Comparison of ENCODE assay signal across 15 cellular contexts in genomic region chr1:25804964-25805862, GRCh38. TPM values are rescaled to one million over a fixed set of nuclear protein-coding genes. Genes with fewer than 3 reads are reported as not detected.
DNase-seq lines count a peak whose midpoint lies in the region; ATAC-seq and TF ChIP-seq lines count a peak whose summit lies in the region.
"Had no signal": no experiment of that assay in that cellular context is flagged by ENCODE, and none has a peak within 500 bp of the region (broad histone marks: within the 10 kb centered on the region; RNA-seq: fewer than 3 reads in every experiment).

No MANE protein-coding gene starts in this region.

- H4K20me1 ChIP-seq in GM23248 (ENCODE audit: insufficient read depth), result no peaks in the 10 kb centered on the region

- no peak overlapping the region for H3K27ac Mint-ChIP-seq in Caco-2 (ENCODE audit: unreplicated experiment)
- H3K27ac Mint-ChIP-seq: activated naive CD8-positive, alpha-beta T cell treated with anti-CD3 and anti-CD28 coated beads for 36 hours; progenitor cell of endocrine pancreas had no signal

- DNase-seq in GM23248 (peak; percentile 22), body of pancreas (no peak), lung microvascular endothelial cell (ENCODE audit: low read depth in 2 of 2) (peak; percentile 41 to 76), stomach (no peak), Caco-2 (no peak), hepatic stellate cell (ENCODE audit: low spot score) (no peak)
- DNase-seq: activated naive CD8-positive, alpha-beta T cell treated with anti-CD3 and anti-CD28 coated beads for 36 hours; NCI-H1930; NCI-H774; SIG-M5 had no signal

- no peaks in the 10 kb centered on the region for H3K4me1 Mint-ChIP-seq in Caco-2 (ENCODE audit: low read depth, unreplicated experiment)

- H3K9me3 Mint-ChIP-seq in Caco-2 (ENCODE audit: unreplicated experiment), result no peaks in the 10 kb centered on the region
- H3K9me3 Mint-ChIP-seq: activated naive CD8-positive, alpha-beta T cell treated with anti-CD3 and anti-CD28 coated beads for 36 hours had no signal

- H3K27me3 ChIP-seq in GM23248 (replicated peaks; ENCODE audit: insufficient read depth), result no peaks in the 10 kb centered on the region
- no peaks in the 10 kb centered on the region for H3K27me3 ChIP-seq in body of pancreas
- H3K27me3 ChIP-seq in stomach, result no peaks in the 10 kb centered on the region
- no peaks in the 10 kb centered on the region for H3K27me3 ChIP-seq in Caco-2 (replicated peaks; ENCODE audit: control insufficient read depth, insufficient read depth, low read length)

- peaks cover 10% of the 10 kb centered on the region for H3K36me3 Mint-ChIP-seq in Caco-2 (ENCODE audit: insufficient read depth, unreplicated experiment)

- peak overlapping the region; percentile 7; the same call in 1 of the 2 replicates for H3K9ac ChIP-seq in GM23248

- intact Hi-C loops in body of pancreas (cut with DNase I), result loop anchor here (5.0 kb wide), 2 partner anchors 193 to 303 kb away; no protein-coding TSS in a partner anchor
- intact Hi-C loops in stomach (cut with DNase I; ENCODE audit: low total_unique reads), result loop anchor here (5.0 kb wide), 1 partner anchor 193 kb away; no protein-coding TSS in a partner anchor
- intact Hi-C loops in Caco-2 (cut with micrococcal nuclease; ENCODE audit: unreplicated experiment), result no loop called here

- H3K4me1 ChIP-seq in GM23248 (ENCODE audit: insufficient read depth) (peaks cover 27% of the 10 kb centered on the region), body of pancreas (peaks cover 73% of the 10 kb centered on the region), stomach (peaks cover 29 to 94% (median 76%) of the 10 kb centered on the region in 4 donors), Caco-2 (no peaks in the 10 kb centered on the region)

- POLR2A ChIA-PET in Caco-2 (lab: Charles Lee), result no interaction called here

- in situ Hi-C loops in GM23248 (cut with MboI), result loop anchor here (25.0 kb wide), 1 partner anchor 568 kb away; the partner anchor contains the start of genes RSRP1 and SYF2

- 85 to 87% methylated on average over 15 of the region's 15 CpGs for WGBS in GM23248 (ENCODE audit: low coverage in 1 of 2, low lambda C conversion rate in 2 of 2, missing lambda C conversion rate in 2 of 2), 2 experiments
- WGBS in body of pancreas, 2 donors, result 78 to 88% methylated on average over 11 to 15 of the region's 15 CpGs
- WGBS in stomach, 5 donors, result 79 to 86% (median 84%) methylated on average over 11 to 15 of the region's 15 CpGs

- TF ChIP-seq CTCF in body of pancreas (IDR thresholded peaks at IDR 0.05), result no peak
- no peak for TF ChIP-seq CTCF in stomach (IDR thresholded peaks at IDR 0.05)
- no peak for TF ChIP-seq CTCF in Caco-2 (IDR thresholded peaks at IDR 0.05; ENCODE audit: insufficient read depth in 1 of 2, low read depth in 1 of 2, low read length in 1 of 2, severe bottlenecking in 1 of 2, unreplicated experiment in 1 of 2)

- peaks cover 28% of the 10 kb centered on the region for H3K79me2 ChIP-seq in GM23248 (ENCODE audit: insufficient read depth)

- ATAC-seq in body of pancreas, result no peak
- no peak for ATAC-seq in GM18909 (IDR thresholded peaks at IDR 0.05; ENCODE audit: poor library complexity, unreplicated experiment)
- ATAC-seq in HG02759 (IDR thresholded peaks at IDR 0.05; ENCODE audit: unreplicated experiment), result no peak
- ATAC-seq: K562 had no signal

- no peaks in the 10 kb centered on the region for H3K9me3 ChIP-seq in GM23248 (ENCODE audit: low read depth)
- no peaks in the 10 kb centered on the region for H3K9me3 ChIP-seq in body of pancreas
- no peaks in the 10 kb centered on the region for H3K9me3 ChIP-seq in stomach
- H3K9me3 ChIP-seq in Caco-2, result no peaks in the 10 kb centered on the region

- no peak overlapping the region for H2AFZ ChIP-seq in GM23248

- H3K9me2 ChIP-seq in GM23248 (ENCODE audit: insufficient read depth), result no peaks in the 10 kb centered on the region

- no peak for TF ChIP-seq POLR2A in body of pancreas (IDR thresholded peaks at IDR 0.05)
- TF ChIP-seq POLR2A in stomach (IDR thresholded peaks at IDR 0.05), result no peak

- H3K36me3 ChIP-seq in GM23248 (ENCODE audit: low read depth) (no peaks in the 10 kb centered on the region; the same call in 1 of the 2 replicates), body of pancreas (replicated peaks in 1 of 2; ENCODE audit: insufficient read depth in 1 of 2, low read depth in 2 of 2) (no peaks in the 10 kb centered on the region), stomach (peaks cover 28 to 55% (median 47%) of the 10 kb centered on the region in 4 donors), Caco-2 (ENCODE audit: control insufficient read depth, insufficient read depth, low read length) (no peaks in the 10 kb centered on the region; the same call in 1 of the 2 replicates)

- CTCF ChIA-PET in Caco-2 (lab: Charles Lee), result no interaction called here

- no peak for TF ChIP-seq EP300 in stomach (IDR thresholded peaks at IDR 0.05)

- H3K4me3 Mint-ChIP-seq in Caco-2 (ENCODE audit: unreplicated experiment), result no peak overlapping the region
- H3K4me3 Mint-ChIP-seq: activated naive CD8-positive, alpha-beta T cell treated with anti-CD3 and anti-CD28 coated beads for 36 hours had no signal

- H3K27ac ChIP-seq in GM23248 (peak overlapping the region; percentile 58), body of pancreas (peak overlapping the region; percentile 71 to 83 (median 79)), stomach (peak overlapping the region in 4 of 5 donors; percentile 48 to 78 (median 54))

- peaks cover 30% of the 10 kb centered on the region for H3F3A ChIP-seq in GM23248 (ENCODE audit: insufficient read depth)

- BruUV-seq in Caco-2 (replicated peaks; lab: Mats Ljungman, UMichigan), result no TSS peak

- H3K27me3 Mint-ChIP-seq in Caco-2 (ENCODE audit: insufficient read depth, unreplicated experiment), result no peaks in the 10 kb centered on the region
- H3K27me3 Mint-ChIP-seq: activated naive CD8-positive, alpha-beta T cell treated with anti-CD3 and anti-CD28 coated beads for 36 hours; progenitor cell of endocrine pancreas had no signal

- peak overlapping the region; percentile 9 for H3K4me2 ChIP-seq in GM23248 (ENCODE audit: unreplicated experiment)

- H3K4me3 ChIP-seq in GM23248 (no peak overlapping the region), body of pancreas (no peak overlapping the region), stomach (no peak overlapping the region), Caco-2 (ENCODE audit: low read depth, low read length) (no peak overlapping the region)
- H3K4me3 ChIP-seq: K562, lung had no signal

RNA-seq across cellular contexts. Expression of gene SELENON, which starts 5.2 kb away (rescaled TPM):
- total RNA-seq in GM23248 (2014; rRNA removed; shearing (Covaris generic)), result 45.3 and 49.7 TPM in 2 replicates
- polyA plus RNA-seq in GM23248 (2016; fragmentation: Nextera tagmentation; extraction: Ambion mirVana) (8.3 and 9.0 TPM in 2 replicates), stomach (10 to 100 TPM in 2 of 3 donors, 1 to 10 TPM in 1; 9.5 to 29.4 (median 21.7) TPM)
- total RNA-seq in body of pancreas (10 to 100 TPM; 22.8 to 27.4 TPM), lung microvascular endothelial cell (21.8 and 27.8 TPM in 2 replicates), stomach (10 to 100 TPM in 4 of 5 donors, 1 to 10 TPM in 1; 1.7 to 81.1 (median 18.3) TPM), Caco-2 (2022) (58.3 and 60.6 TPM in 2 replicates)

RNA-seq across cellular contexts. Expression of gene MTFR1L, which starts 14.5 kb away (rescaled TPM):
- total RNA-seq in GM23248 (2014; rRNA removed; shearing (Covaris generic)), result 57.2 and 58.3 TPM in 2 replicates
- polyA plus RNA-seq in GM23248 (2016; fragmentation: Nextera tagmentation; extraction: Ambion mirVana), result 74.2 and 78.1 TPM in 2 replicates
- 10 to 100 TPM; 39.7 to 56.4 TPM for total RNA-seq in body of pancreas
- 21.6 and 30.6 TPM in 2 replicates for total RNA-seq in lung microvascular endothelial cell
- 100 to 1,000 TPM in 3 of 5 donors, 10 to 100 TPM in 2; 39.3 to 301 (median 107) TPM for total RNA-seq in stomach
- polyA plus RNA-seq in stomach, result 10 to 100 TPM; 41.1 to 52.4 (median 49.5) TPM
- total RNA-seq in Caco-2 (2022), result 23.5 and 26.2 TPM in 2 replicates

RNA-seq across cellular contexts. Expression of gene AUNIP, which starts 54.0 kb away (rescaled TPM):
- 1.6 and 2.2 TPM in 2 replicates for total RNA-seq in GM23248 (2014; rRNA removed; shearing (Covaris generic))
- polyA plus RNA-seq in GM23248 (2016; fragmentation: Nextera tagmentation; extraction: Ambion mirVana) (2.3 and 3.2 TPM in 2 replicates), stomach (1 to 10 TPM in 1 of 3 donors, under 1 TPM in 2; 0.68 to 1.5 (median 1.00) TPM)
- total RNA-seq in body of pancreas (not detected), lung microvascular endothelial cell (0.60 and 2.0 TPM in 2 replicates), stomach (1 to 10 TPM in 1 of 5 donors, under 1 TPM in 1, not detected in 3; 0.87 to 2.8 TPM), Caco-2 (2022) (12.3 and 16.8 TPM in 2 replicates)

Comparison
In these comparisons a context has a peak if more than half of its experiments do, and no peak if none do; other contexts are left out.
1. DNase-seq: peak in GM23248 (single experiment) and lung microvascular endothelial cell (2 of 2); none in body of pancreas (0 of 4), stomach (single experiment), Caco-2 (0 of 2) and hepatic stellate cell (single experiment).
2. Peak in every context shown above with its lines, with median percentiles within 50 percentile points of each other: H3K27ac ChIP-seq.